Comparison of ENCODE assay signal across 23 cellular contexts in genomic region chr14:95428557-95428956, GRCh38.
"Had no signal": no experiment of that assay in that cellular context is flagged by ENCODE, and none has a peak within 500 bp of the region (broad histone marks: within the 10 kb centered on the region; RNA-seq: fewer than 3 reads in every experiment).

No MANE protein-coding gene starts in this region.

- DNase-seq: colonic mucosa; effector CD8-positive, alpha-beta T cell; gastrocnemius medialis; head of caudate nucleus; left ventricle myocardium superior; lower lobe of right lung; natural killer cell; pancreas; right lobe of liver; stimulated activated CD4-positive, alpha-beta T cell treated with anti-CD3 and anti-CD28 coated beads, Interleukin-12 subunit alpha, Interleukin-12 subunit beta, amount 100 ng/mL, for 4 hours; stimulated activated CD4-positive, alpha-beta T cell treated with anti-CD3 and anti-CD28 coated beads, Interleukin-1b, Interleukin-23, amount 100 ng/mL, for 48 hours; stimulated activated CD4-positive, alpha-beta T cell treated with anti-CD3 and anti-CD28 coated beads, Interleukin-4, amount 100 ng/mL, for 24 hours; stimulated activated naive CD8-positive, alpha-beta T cell treated with anti-CD3 and anti-CD28 coated beads, Interleukin-15, Interleukin-2, amounts not matched to agents 100 U/mL and 50 U/mL, for 24 hours; substantia nigra; upper lobe of right lung; uterus had no signal

- H3K9me3 ChIP-seq: colonic mucosa, gastrocnemius medialis, lower lobe of right lung, neutrophil, pancreas, right lobe of liver, thoracic aorta, tibial nerve, upper lobe of right lung, uterus had no signal

- H3K4me2 ChIP-seq: smooth muscle cell had no signal

- H3K9me3 Mint-ChIP-seq: dendritic cell treated with granulocyte-macrophage colony-stimulating factor and Interleukin-4, amounts not matched to agents 40 ng/mL and 50 ng/mL, for 4 days; natural killer cell; neural crest cell; stimulated activated memory B cell treated with anti-CD40 and anti-IgM and Interleukin-4, amounts not matched to agents 10 μg/mL and 1 μg/mL and 100 μg/mL, for 72 hours had no signal

- ATAC-seq: gastrocnemius medialis; left ventricle myocardium superior; lower lobe of right lung; natural killer cell; pancreas; right lobe of liver; stimulated activated memory B cell treated with anti-CD40 and anti-IgM and Interleukin-4, amounts not matched to agents 10 μg/mL and 1 μg/mL and 100 μg/mL, for 72 hours; stimulated activated naive CD8-positive, alpha-beta T cell treated with anti-CD3 and anti-CD28 coated beads, Interleukin-15, Interleukin-2, amounts not matched to agents 100 U/mL and 50 U/mL, for 24 hours; upper lobe of right lung had no signal

- H3K36me3 Mint-ChIP-seq: natural killer cell had no signal

- H3K27ac Mint-ChIP-seq: dendritic cell treated with granulocyte-macrophage colony-stimulating factor and Interleukin-4, amounts not matched to agents 40 ng/mL and 50 ng/mL, for 4 days; natural killer cell; stimulated activated memory B cell treated with anti-CD40 and anti-IgM and Interleukin-4, amounts not matched to agents 10 μg/mL and 1 μg/mL and 100 μg/mL, for 72 hours had no signal

- H3K4me3 Mint-ChIP-seq: dendritic cell treated with granulocyte-macrophage colony-stimulating factor and Interleukin-4, amounts not matched to agents 40 ng/mL and 50 ng/mL, for 4 days; natural killer cell; neural crest cell; stimulated activated memory B cell treated with anti-CD40 and anti-IgM and Interleukin-4, amounts not matched to agents 10 μg/mL and 1 μg/mL and 100 μg/mL, for 72 hours had no signal

- H3K27me3 ChIP-seq: colonic mucosa, gastrocnemius medialis, neutrophil, pancreas, right lobe of liver, tibial nerve, upper lobe of right lung, uterus had no signal

- H3K4me1 ChIP-seq: colonic mucosa, gastrocnemius medialis, lower lobe of right lung, pancreas, upper lobe of right lung, uterus had no signal

- H3K36me3 ChIP-seq: colonic mucosa, gastrocnemius medialis, pancreas, right lobe of liver, uterus had no signal

- H3K4me3 ChIP-seq: colonic mucosa, gastrocnemius medialis, lower lobe of right lung, pancreas, right lobe of liver, smooth muscle cell, thoracic aorta, tibial nerve, upper lobe of right lung, uterus had no signal

- H3K27ac ChIP-seq: colonic mucosa, gastrocnemius medialis, lower lobe of right lung, neutrophil, pancreas, right lobe of liver, thoracic aorta, upper lobe of right lung, uterus had no signal

- H3K27me3 Mint-ChIP-seq: dendritic cell treated with granulocyte-macrophage colony-stimulating factor and Interleukin-4, amounts not matched to agents 40 ng/mL and 50 ng/mL, for 4 days; stimulated activated memory B cell treated with anti-CD40 and anti-IgM and Interleukin-4, amounts not matched to agents 10 μg/mL and 1 μg/mL and 100 μg/mL, for 72 hours had no signal
